ENCODE assay signal across 10 cellular contexts in genomic region chr16:640614-641013, GRCh38. TPM values are rescaled to one million over a fixed set of nuclear protein-coding genes. Genes with fewer than 3 reads are reported as not detected.
DNase-seq lines count a peak whose midpoint lies in the region; ATAC-seq, FAIRE-seq and TF ChIP-seq lines count a peak whose summit lies in the region.
"Had no signal": no experiment of that assay in that cellular context is flagged by ENCODE, and none has a peak within 500 bp of the region (broad histone marks: within the 10 kb centered on the region; RNA-seq: fewer than 3 reads in every experiment).

No MANE protein-coding gene starts in this region.

- H3K9me3 ChIP-seq in Loucy (ENCODE audit: insufficient read depth, low read depth, low read length) (no peaks in the 10 kb centered on the region), H1 (ENCODE audit: insufficient read depth in 2 of 2, low read depth in 1 of 2, low read length in 1 of 2) (no peaks in the 10 kb centered on the region), psoas muscle (no peaks in the 10 kb centered on the region)
- H3K9me3 ChIP-seq: MG63 had no signal

- H3K4me1 ChIP-seq in Loucy (ENCODE audit: insufficient read depth, low read length, poor library complexity, severe bottlenecking) (peaks cover 6% of the 10 kb centered on the region), H1 (replicated peaks in 1 of 4; ENCODE audit: control insufficient read depth in 3 of 4, insufficient read depth in 4 of 4, low read length in 3 of 4) (peaks cover 0 to 29% (median 22%) of the 10 kb centered on the region in 4 experiments; a peak in 6 of 7 replicates), psoas muscle (peaks cover 45% of the 10 kb centered on the region)

- BruUV-seq in Calu3 (replicated peaks; lab: Mats Ljungman, UMichigan): no TSS peak

- TF ChIP-seq POLR2A in H1 (IDR thresholded peaks at IDR 0.05; ENCODE audit: control extremely low read depth in 1 of 2, low read depth in 2 of 2, low read length in 2 of 2): no peak

- no peaks in the 10 kb centered on the region for H3F3A ChIP-seq in Loucy (ENCODE audit: low read depth)

- intact Hi-C loops in Calu3 (cut with micrococcal nuclease; ENCODE audit: unreplicated experiment): no loop called here
- intact Hi-C loops in psoas muscle (cut with DNase I): no loop called here

- POLR2A ChIA-PET in H1 (lab: Charles Lee; ENCODE audit: partially characterized antibody): interaction anchor here (1.1 to 2.6 kb wide), 2 partner anchors 10 to 35 kb away, joined by 3 to 10 read pairs; partner anchors contain the start of genes RHBDL1 and WFIKKN1

- H3K4ac ChIP-seq in H1 (replicated peaks; ENCODE audit: insufficient read length, low read depth, low read length): no peak overlapping the region

- H3K27ac ChIP-seq in H1 (ENCODE audit: low read depth, low read length) (no peak overlapping the region), psoas muscle (peak overlapping the region; percentile 46)

- no peaks in the 10 kb centered on the region for H4K20me1 ChIP-seq in Loucy (ENCODE audit: insufficient read depth, low read length, poor library complexity, severe bottlenecking)
- no peaks in the 10 kb centered on the region for H4K20me1 ChIP-seq in H1 (replicated peaks in 1 of 2; ENCODE audit: control insufficient read depth in 1 of 2, insufficient read depth in 2 of 2, low read length in 2 of 2)

- H4K5ac ChIP-seq in H1 (ENCODE audit: insufficient read length, low read depth, low read length): no peak overlapping the region

- 95% methylated on average over 3 of the region's 5 CpGs; no CpG with 5 or more reads in 1 of the 2 experiments for WGBS in H1 (ENCODE audit: extremely low coverage in 1 of 2, insufficient coverage in 1 of 2, insufficient read length in 1 of 2, insufficient replicate concordance in 2 of 2, low coverage in 1 of 2, low lambda C conversion rate in 2 of 2, missing lambda C conversion rate in 1 of 2), 2 experiments
- 81 to 94% (median 88%) methylated on average over 5 of the region's 5 CpGs for WGBS in psoas muscle, 3 donors

- H2BK20ac ChIP-seq in H1 (ENCODE audit: low read length): no peak overlapping the region

- TF ChIP-seq CTCF in Calu3 (IDR thresholded peaks at IDR 0.05; ENCODE audit: unreplicated experiment) (no peak), Loucy (conservative IDR thresholded peaks at IDR 0.05; ENCODE audit: low read length) (no peak), H1 (IDR thresholded peaks at IDR 0.05; ENCODE audit: control extremely low read depth in 1 of 3, insufficient read depth in 1 of 3, low read depth in 1 of 3, low read length in 3 of 3) (no peak), psoas muscle (IDR thresholded peaks at IDR 0.05) (no peak)

- H3K56ac ChIP-seq in H1 (replicated peaks; ENCODE audit: insufficient read length, low read depth, low read length): no peak overlapping the region

- H2AFZ ChIP-seq in Loucy (ENCODE audit: low read length): no peak overlapping the region
- no peak overlapping the region for H2AFZ ChIP-seq in H1 (ENCODE audit: low read length)

- no peak for TF ChIP-seq EP300 in H1 (IDR thresholded peaks at IDR 0.05; ENCODE audit: borderline replicate concordance in 1 of 2, low read depth in 2 of 2, low read length in 2 of 2)

- H3K9ac ChIP-seq in Loucy (ENCODE audit: low read depth, low read length, poor library complexity, severe bottlenecking): peak overlapping the region; percentile 91
- no peak overlapping the region for H3K9ac ChIP-seq in H1 (replicated peaks in 1 of 4; ENCODE audit: extremely low read depth in 1 of 4, low read depth in 3 of 4, low read length in 3 of 4)

- H3K36me3 ChIP-seq in Loucy (ENCODE audit: insufficient read depth, low read length) (no peaks in the 10 kb centered on the region), H1 (ENCODE audit: control insufficient read depth in 2 of 4, insufficient read depth in 4 of 4, low read length in 3 of 4) (no peaks in the 10 kb centered on the region), psoas muscle (ENCODE audit: insufficient read depth in 1 of 2, low read depth in 1 of 2) (peaks cover 0 to 5% of the 10 kb centered on the region in 2 donors)

- no peak overlapping the region for H3K23ac ChIP-seq in H1 (ENCODE audit: insufficient read length)

- H4K91ac ChIP-seq in H1 (replicated peaks; ENCODE audit: insufficient read length, low read length): no peak overlapping the region

- no peaks in the 10 kb centered on the region for H3K27me3 Mint-ChIP-seq in Calu3 (ENCODE audit: unreplicated experiment)

- H3K4me3 ChIP-seq in Loucy (ENCODE audit: low read length, poor library complexity, severe bottlenecking) (peak overlapping the region; percentile 82), H1 (ENCODE audit: extremely low read depth in 1 of 4, insufficient read depth in 2 of 4, low read depth in 3 of 4, low read length in 4 of 4) (peak overlapping the region in 1 of 4 experiments; percentile 88; a peak in 2 of 8 replicates), psoas muscle (no peak overlapping the region)

- no peak for TF ChIP-seq RAD21 in H1 (IDR thresholded peaks at IDR 0.05 in 1 of 2, conservative IDR thresholded peaks at IDR 0.05 in 1 of 2; ENCODE audit: low read depth in 2 of 2, low read length in 2 of 2)

- H3K36me3 Mint-ChIP-seq in Calu3 (ENCODE audit: insufficient read depth, unreplicated experiment): peaks cover 71% of the 10 kb centered on the region

- H2BK120ac ChIP-seq in H1 (replicated peaks; ENCODE audit: low read depth, low read length): no peak overlapping the region

- no peak for FAIRE-seq in H1 (lab: Jason Lieb, UNC)
- FAIRE-seq: colon had no signal

- no peak overlapping the region for H3K14ac ChIP-seq in H1 (ENCODE audit: insufficient read length)

- H3K4me3 Mint-ChIP-seq in Calu3 (ENCODE audit: low read depth, unreplicated experiment): peak overlapping the region; percentile 55

- no peak overlapping the region; the same call in 1 of the 2 replicates for H3K18ac ChIP-seq in H1 (ENCODE audit: extremely low read depth, low read length)

- no peak overlapping the region for H3K27ac Mint-ChIP-seq in Calu3 (ENCODE audit: unreplicated experiment)

- ATAC-seq in psoas muscle: no peak

- no peak overlapping the region for H2BK5ac ChIP-seq in H1 (ENCODE audit: low read depth, low read length)

- no peak overlapping the region for H2BK15ac ChIP-seq in H1 (ENCODE audit: low read length)

- H3K79me1 ChIP-seq in H1 (ENCODE audit: low read depth, low read length): no peaks in the 10 kb centered on the region; the same call in 1 of the 2 replicates

- H2BK12ac ChIP-seq in H1 (ENCODE audit: low read depth, low read length): no peak overlapping the region

- H3K79me2 ChIP-seq in Loucy (ENCODE audit: insufficient read depth, low read length): peaks cover 8% of the 10 kb centered on the region; the same call in 1 of the 2 replicates
- H3K79me2 ChIP-seq in H1 (ENCODE audit: control insufficient read depth in 1 of 2, insufficient read depth in 2 of 2, low read length in 2 of 2): peaks cover 0 to 3% of the 10 kb centered on the region in 2 experiments; a peak in 1 of 4 replicates

- H3K4me2 ChIP-seq in Loucy (ENCODE audit: low read depth, low read length, poor library complexity, severe bottlenecking) (peak overlapping the region; percentile 76), H1 (ENCODE audit: insufficient read depth in 1 of 2, low read depth in 2 of 2, low read length in 2 of 2) (no peak overlapping the region; a peak in 1 of 4 replicates)

- H3K9me3 Mint-ChIP-seq in Calu3 (ENCODE audit: low read depth, unreplicated experiment): no peaks in the 10 kb centered on the region

- H3K23me2 ChIP-seq in H1 (ENCODE audit: low read depth, low read length): peaks cover 11% of the 10 kb centered on the region; the same call in 1 of the 2 replicates

- H4K8ac ChIP-seq in H1 (ENCODE audit: extremely low read depth, insufficient read depth, low read length): 0 out of 2 replicates have a peak overlapping the region, but pooled peaks have one; percentile 68

- peaks cover 31% of the 10 kb centered on the region for H3K4me1 Mint-ChIP-seq in Calu3 (ENCODE audit: low read depth, unreplicated experiment)

- H3K9me2 ChIP-seq in Loucy (replicated peaks; ENCODE audit: low read depth, low read length): no peaks in the 10 kb centered on the region

- DNase-seq in Calu3: no peak
- DNase-seq in H1 (ENCODE audit: low read depth in 1 of 2, low spot score in 2 of 2): no peak
- DNase-seq in psoas muscle: no peak
- no peak for DNase-seq in SHP77 (lab: John Stamatoyannopoulos, UW)
- no peak for DNase-seq in NCI-H446 (lab: John Stamatoyannopoulos, UW)
- no peak for DNase-seq in superior temporal gyrus (ENCODE audit: extremely low spot score)
- DNase-seq: activated CD4-positive, alpha-beta T cell treated with anti-CD3 and anti-CD28 coated beads, Interleukin-2, amount 50 U/mL, for 4 hours; MG63 had no signal

- H3K27me3 ChIP-seq in Loucy (ENCODE audit: insufficient read depth, low read length, poor library complexity, severe bottlenecking): no peaks in the 10 kb centered on the region
- peaks cover 0 to 5% (median 1%) of the 10 kb centered on the region in 4 experiments; a peak in 2 of 7 replicates for H3K27me3 ChIP-seq in H1 (replicated peaks in 1 of 4; ENCODE audit: control insufficient read depth in 3 of 4, extremely low read depth in 1 of 4, insufficient read depth in 3 of 4, low read length in 3 of 4)
- no peaks in the 10 kb centered on the region for H3K27me3 ChIP-seq in psoas muscle (ENCODE audit: insufficient read depth in 3 of 3, low read length in 2 of 3)
- H3K27me3 ChIP-seq: MG63 had no signal

- H2AK5ac ChIP-seq in H1 (ENCODE audit: low read depth, low read length): no peak overlapping the region; the same call in 1 of the 2 replicates

- CTCF ChIA-PET in Calu3 (lab: Charles Lee): no interaction called here
- CTCF ChIA-PET in H1 (lab: Charles Lee; ENCODE audit: partially characterized antibody): no interaction called here

RNA-seq across cellular contexts. Expression of gene MCRIP2, which starts 1.0 kb away (rescaled TPM):
- total RNA-seq in Calu3 (2022) (56.3 and 60.7 TPM in 2 replicates), psoas muscle (10 to 100 TPM; 61.6 to 80.2 (median 68.9) TPM)
- 45.4 and 45.7 TPM in 2 replicates for total RNA-seq in H1 (2021; fragmentation: NEBNext Ultra II Directional; extraction: Animal tissue kit (Norgen Biotek cat#: 25700))
- polyA plus RNA-seq in H1 (2011; rRNA removed) (75.5 and 102 TPM in 2 replicates), psoas muscle (100 to 1,000 TPM in 2 of 3 donors, 10 to 100 TPM in 1; 95.1 to 124 (median 108) TPM)
- 53.7 TPM for polyA plus RNA-seq in H1 (2011; cell fraction: cytosol; rRNA removed)
- 63.7 TPM for polyA plus RNA-seq in H1 (2011; cell fraction: nucleus; rRNA removed)
- 15.4 to 49.5 TPM (median 40.3 TPM) in 4 replicates for polyA plus RNA-seq in H1 (2012, experiment 1 of 2)
- 40.7 TPM for polyA plus RNA-seq in H1 (2012, experiment 2 of 2)
- 75.0 TPM for polyA plus RNA-seq in H1 (2013, experiment 1 of 2)
- 69.3 TPM for polyA plus RNA-seq in H1 (2013, experiment 2 of 2)
- 5.2 and 5.8 TPM in 2 replicates for polyA minus RNA-seq in H1 (2011; rRNA and poly(A)+ RNA removed)
- polyA minus RNA-seq in H1 (2011; cell fraction: cytosol; rRNA and poly(A)+ RNA removed): 18.3 TPM
- 22.1 TPM for polyA minus RNA-seq in H1 (2011; cell fraction: nucleus; rRNA and poly(A)+ RNA removed)

RNA-seq across cellular contexts. Expression of gene METTL26, which starts 4.5 kb away (rescaled TPM):
- 117 and 121 TPM in 2 replicates for total RNA-seq in Calu3 (2022)
- total RNA-seq in H1 (2021; fragmentation: NEBNext Ultra II Directional; extraction: Animal tissue kit (Norgen Biotek cat#: 25700)): 100 and 108 TPM in 2 replicates
- polyA plus RNA-seq in H1 (2011; rRNA removed): 186 and 203 TPM in 2 replicates
- polyA plus RNA-seq in H1 (2011; cell fraction: cytosol; rRNA removed): 162 TPM
- 223 TPM for polyA plus RNA-seq in H1 (2011; cell fraction: nucleus; rRNA removed)
- polyA plus RNA-seq in H1 (2012, experiment 1 of 2): 71.0 to 114 TPM (median 105 TPM) in 4 replicates
- polyA plus RNA-seq in H1 (2012, experiment 2 of 2): 145 TPM
- 85.9 TPM for polyA plus RNA-seq in H1 (2013, experiment 1 of 2)
- polyA plus RNA-seq in H1 (2013, experiment 2 of 2): 90.7 TPM
- 17.4 and 18.7 TPM in 2 replicates for polyA minus RNA-seq in H1 (2011; rRNA and poly(A)+ RNA removed)
- 64.4 TPM for polyA minus RNA-seq in H1 (2011; cell fraction: cytosol; rRNA and poly(A)+ RNA removed)
- 71.6 TPM for polyA minus RNA-seq in H1 (2011; cell fraction: nucleus; rRNA and poly(A)+ RNA removed)
- 10 to 100 TPM; 42.4 to 55.6 (median 48.4) TPM for total RNA-seq in psoas muscle
- 10 to 100 TPM; 90.8 to 97.8 (median 96.4) TPM for polyA plus RNA-seq in psoas muscle

RNA-seq across cellular contexts. Expression of gene WDR90, which starts 8.6 kb away (rescaled TPM):
- total RNA-seq in Calu3 (2022) (142 and 162 TPM in 2 replicates), psoas muscle (1 to 10 TPM; 4.0 to 9.6 (median 8.1) TPM)
- total RNA-seq in H1 (2021; fragmentation: NEBNext Ultra II Directional; extraction: Animal tissue kit (Norgen Biotek cat#: 25700)): 44.4 and 47.2 TPM in 2 replicates
- polyA plus RNA-seq in H1 (2011; rRNA removed) (24.0 and 38.1 TPM in 2 replicates), psoas muscle (1 to 10 TPM; 5.6 to 9.7 (median 6.4) TPM)
- 32.6 TPM for polyA plus RNA-seq in H1 (2011; cell fraction: cytosol; rRNA removed)
- 254 TPM for polyA plus RNA-seq in H1 (2011; cell fraction: nucleus; rRNA removed)
- polyA plus RNA-seq in H1 (2012, experiment 1 of 2): 27.7 to 55.2 TPM (median 53.5 TPM) in 4 replicates
- polyA plus RNA-seq in H1 (2012, experiment 2 of 2): 26.8 TPM
- 24.8 TPM for polyA plus RNA-seq in H1 (2013, experiment 1 of 2)
- polyA plus RNA-seq in H1 (2013, experiment 2 of 2): 21.9 TPM
- 13.8 TPM in 2 replicates for polyA minus RNA-seq in H1 (2011; rRNA and poly(A)+ RNA removed)
- 18.3 TPM for polyA minus RNA-seq in H1 (2011; cell fraction: cytosol; rRNA and poly(A)+ RNA removed)
- 52.9 TPM for polyA minus RNA-seq in H1 (2011; cell fraction: nucleus; rRNA and poly(A)+ RNA removed)

RNA-seq across cellular contexts. Expression of gene WFIKKN1, which starts 9.8 kb away (rescaled TPM):
- total RNA-seq in Calu3 (2022) (0.66 and 0.90 TPM in 2 replicates), psoas muscle (1 to 10 TPM in 2 of 4 donors, under 1 TPM in 2; 0.30 to 2.0 (median 0.82) TPM)
- 10.2 and 11.4 TPM in 2 replicates for total RNA-seq in H1 (2021; fragmentation: NEBNext Ultra II Directional; extraction: Animal tissue kit (Norgen Biotek cat#: 25700))
- polyA plus RNA-seq in H1 (2011; rRNA removed) (15.8 and 28.4 TPM in 2 replicates), psoas muscle (under 1 TPM; 0.31 to 0.61 (median 0.36) TPM)
- polyA plus RNA-seq in H1 (2011; cell fraction: cytosol; rRNA removed): 19.7 TPM
- 21.8 TPM for polyA plus RNA-seq in H1 (2011; cell fraction: nucleus; rRNA removed)
- polyA plus RNA-seq in H1 (2012, experiment 1 of 2): 4.8 to 11.4 TPM (median 10.2 TPM) in 4 replicates
- polyA plus RNA-seq in H1 (2012, experiment 2 of 2): 8.5 TPM
- polyA plus RNA-seq in H1 (2013, experiment 1 of 2): 12.3 TPM
- 11.2 TPM for polyA plus RNA-seq in H1 (2013, experiment 2 of 2)
- 1.4 and 1.8 TPM in 2 replicates for polyA minus RNA-seq in H1 (2011; rRNA and poly(A)+ RNA removed)
- polyA minus RNA-seq in H1 (2011; cell fraction: cytosol; rRNA and poly(A)+ RNA removed): 12.0 TPM
- polyA minus RNA-seq in H1 (2011; cell fraction: nucleus; rRNA and poly(A)+ RNA removed): 10.3 TPM

RNA-seq across cellular contexts. Expression of gene RHOT2, which starts 27.3 kb away (rescaled TPM):
- total RNA-seq in Calu3 (2022) (154 and 163 TPM in 2 replicates), psoas muscle (10 to 100 TPM; 38.8 to 56.8 (median 48.8) TPM)
- 149 and 162 TPM in 2 replicates for total RNA-seq in H1 (2021; fragmentation: NEBNext Ultra II Directional; extraction: Animal tissue kit (Norgen Biotek cat#: 25700))
- polyA plus RNA-seq in H1 (2011; rRNA removed) (194 and 320 TPM in 2 replicates), psoas muscle (10 to 100 TPM; 47.7 to 75.8 (median 52.6) TPM)
- polyA plus RNA-seq in H1 (2011; cell fraction: cytosol; rRNA removed): 230 TPM
- 1,150 TPM for polyA plus RNA-seq in H1 (2011; cell fraction: nucleus; rRNA removed)
- polyA plus RNA-seq in H1 (2012, experiment 1 of 2): 115 to 182 TPM (median 174 TPM) in 4 replicates
- 126 TPM for polyA plus RNA-seq in H1 (2012, experiment 2 of 2)
- 139 TPM for polyA plus RNA-seq in H1 (2013, experiment 1 of 2)
- polyA plus RNA-seq in H1 (2013, experiment 2 of 2): 113 TPM
- 37.9 and 39.8 TPM in 2 replicates for polyA minus RNA-seq in H1 (2011; rRNA and poly(A)+ RNA removed)
- polyA minus RNA-seq in H1 (2011; cell fraction: cytosol; rRNA and poly(A)+ RNA removed): 73.9 TPM
- polyA minus RNA-seq in H1 (2011; cell fraction: nucleus; rRNA and poly(A)+ RNA removed): 130 TPM
